18 cellular contexts compared by ENCODE assay signal in genomic region chrX:106997611-106998010, GRCh38. TPM values are rescaled to one million over a fixed set of nuclear protein-coding genes. Genes with fewer than 3 reads are reported as not detected.
DNase-seq lines count a peak whose midpoint lies in the region; ATAC-seq, FAIRE-seq and TF ChIP-seq lines count a peak whose summit lies in the region.
"Had no signal": no experiment of that assay in that cellular context is flagged by ENCODE, and none has a peak within 500 bp of the region (broad histone marks: within the 10 kb centered on the region; RNA-seq: fewer than 3 reads in every experiment).

No MANE protein-coding gene starts in this region.

- no peaks in the 10 kb centered on the region for H3K9me3 Mint-ChIP-seq in naive thymus-derived CD8-positive, alpha-beta T cell
- H3K9me3 Mint-ChIP-seq: CD4-positive, alpha-beta memory T cell; IgD-negative memory B cell had no signal

- TSS peak; percentile 70 for BruUV-seq in Panc1 (replicated peaks; lab: Mats Ljungman, UMichigan)

- intact Hi-C loops in Panc1 (cut with micrococcal nuclease; ENCODE audit: unreplicated experiment): no loop called here

- peaks cover 7% of the 10 kb centered on the region; the same call in 1 of the 2 replicates for H3K4me1 ChIP-seq in Panc1 (ENCODE audit: control insufficient read depth, insufficient read depth, low read length)
- H3K4me1 ChIP-seq: BLaER1 had no signal

- no peak for TF ChIP-seq CTCF in Panc1 (IDR thresholded peaks at IDR 0.05)

- no peak overlapping the region for H3K4me3 ChIP-seq in Panc1 (ENCODE audit: low read depth in 2 of 2, low read length in 2 of 2)
- H3K4me3 ChIP-seq: BLaER1, GM12878 had no signal

- no peak overlapping the region for H3K27ac ChIP-seq in Panc1 (ENCODE audit: low read length)
- H3K27ac ChIP-seq: BLaER1 had no signal

- no peak for TF ChIP-seq POLR2A in GM12892 (IDR thresholded peaks at IDR 0.05; ENCODE audit: low read depth, low read length)

- no peak overlapping the region for H3K27ac Mint-ChIP-seq in T-helper 17 cell
- H3K27ac Mint-ChIP-seq in naive thymus-derived CD8-positive, alpha-beta T cell: peak overlapping the region in 1 of 10 donors; percentile 74
- H3K27ac Mint-ChIP-seq: CD14-positive monocyte, H9, IgD-negative memory B cell had no signal

- CTCF ChIA-PET in Panc1 (lab: Charles Lee): no interaction called here

- in situ Hi-C loops in Panc1 (cut with HindIII; ENCODE audit: low pct_unique_long_range_greater_than_20kb, low sequenced_read_pairs): no loop called here

- POLR2A ChIA-PET in Panc1 (lab: Charles Lee): no interaction called here
- POLR2A ChIA-PET in naive thymus-derived CD8-positive, alpha-beta T cell (lab: Charles Lee): no interaction called here

- H3K36me3 ChIP-seq in Panc1 (ENCODE audit: control insufficient read depth, insufficient read depth, low read length): no peaks in the 10 kb centered on the region; the same call in 1 of the 2 replicates
- H3K36me3 ChIP-seq: BLaER1 had no signal

- no peak for DNase-seq in GM12892 (ENCODE audit: insufficient read length)
- DNase-seq in Panc1 (ENCODE audit: low read depth, low spot score): no peak
- DNase-seq in myocyte (ENCODE audit: low read depth): peak; percentile 50
- no peak for DNase-seq in T-helper 17 cell
- DNase-seq in naive thymus-derived CD8-positive, alpha-beta T cell: no peak
- DNase-seq in activated CD8-positive, alpha-beta memory T cell treated with anti-CD3 and anti-CD28 coated beads, Interleukin-2, amount 50 U/mL, for 48 hours: no peak
- no peak for DNase-seq in retina
- DNase-seq: CD4-positive, alpha-beta memory T cell; DMS79 treated with DMSO at 0.1 percent for 48 hours; H9 had no signal

- no peaks in the 10 kb centered on the region for H3K27me3 ChIP-seq in Panc1 (ENCODE audit: control insufficient read depth, insufficient read depth, low read length)

- no peak overlapping the region for H3K4me3 Mint-ChIP-seq in T-helper 17 cell
- no peak overlapping the region for H3K4me3 Mint-ChIP-seq in naive thymus-derived CD8-positive, alpha-beta T cell
- H3K4me3 Mint-ChIP-seq: H9, IgD-negative memory B cell had no signal

- ATAC-seq in Panc1 (no peak), T-helper 17 cell (no peak)
- no peak for ATAC-seq in naive thymus-derived CD8-positive, alpha-beta T cell
- ATAC-seq: GM12878, HepG2 had no signal

- H3K9me3 ChIP-seq in Panc1 (ENCODE audit: control insufficient read depth, insufficient read depth, low read depth, low read length) (no peaks in the 10 kb centered on the region), T-helper 17 cell (ENCODE audit: control insufficient read depth, low read length, poor library complexity, severe bottlenecking) (no peaks in the 10 kb centered on the region)

- H3K36me3 Mint-ChIP-seq in T-helper 17 cell (ENCODE audit: low read depth): no peaks in the 10 kb centered on the region
- H3K36me3 Mint-ChIP-seq in naive thymus-derived CD8-positive, alpha-beta T cell: peaks cover 0 to 3% (median 2%) of the 10 kb centered on the region in 3 donors
- H3K36me3 Mint-ChIP-seq: CD14-positive monocyte, IgD-negative memory B cell had no signal

- peak; percentile 9 for FAIRE-seq in GM12892 (lab: Jason Lieb, UNC)
- FAIRE-seq: A204.1, GM12878, GM19239, H1, HepG2 had no signal

- H3K27me3 Mint-ChIP-seq in T-helper 17 cell: no peaks in the 10 kb centered on the region
- H3K27me3 Mint-ChIP-seq in naive thymus-derived CD8-positive, alpha-beta T cell: no peaks in the 10 kb centered on the region
- H3K27me3 Mint-ChIP-seq: CD4-positive, alpha-beta memory T cell; IgD-negative memory B cell had no signal

- H3K4me1 Mint-ChIP-seq in T-helper 17 cell: peaks cover 9% of the 10 kb centered on the region
- H3K4me1 Mint-ChIP-seq in naive thymus-derived CD8-positive, alpha-beta T cell: peaks cover 7 to 13% (median 8%) of the 10 kb centered on the region in 4 donors

RNA-seq across cellular contexts. Expression of gene MORC4, which starts 2.4 kb away (rescaled TPM):
- polyA plus RNA-seq in GM12892 (2012; ENCODE audit: missing spikeins): 1.2 TPM
- total RNA-seq in Panc1 (2021; ENCODE audit: unreplicated experiment) (7.4 TPM), myocyte (30.6 and 31.8 TPM in 2 replicates), T-helper 17 cell (1 to 10 TPM; 7.6 to 8.2 TPM)
- polyA plus RNA-seq in Panc1 (2012; ENCODE audit: insufficient read length): 3.8 TPM
- polyA plus RNA-seq in myocyte (2012): 23.9 TPM
- total RNA-seq in naive thymus-derived CD8-positive, alpha-beta T cell: 10 to 100 TPM in 1 of 2 experiments, 1 to 10 TPM in 1; 9.5 to 10.6 TPM
- 1 to 10 TPM; 2.6 to 4.2 (median 2.6) TPM for polyA plus RNA-seq in naive thymus-derived CD8-positive, alpha-beta T cell
